Comparison of ENCODE assay signal across 1 cellular context in genomic region chr9:124482431-124483031, GRCh38.
TF ChIP-seq lines count a peak whose summit lies in the region.

No MANE protein-coding gene starts in this region.

TF ChIP-seq in GM23338, 12 proteins besides CTCF, POLR2A, EP300 and RAD21:
- TF ChIP-seq ZNF462 (CRISPR knock-in tag; IDR thresholded peaks at IDR 0.05) (no peak), CREB1 (CRISPR knock-in tag; IDR thresholded peaks at IDR 0.05; ENCODE audit: low read depth) (no peak), STAT1 (IDR thresholded peaks at IDR 0.05; ENCODE audit: unreplicated experiment) (no peak), ETS1 (IDR thresholded peaks at IDR 0.05) (no peak), JUNB (IDR thresholded peaks at IDR 0.05; ENCODE audit: unreplicated experiment) (no peak), POLR2AphosphoS5 (IDR thresholded peaks at IDR 0.05; ENCODE audit: low read depth) (no peak), EZH2phosphoT487 (IDR thresholded peaks at IDR 0.05; ENCODE audit: unreplicated experiment) (no peak), NANOG (IDR thresholded peaks at IDR 0.05; ENCODE audit: borderline replicate concordance) (no peak)
